8 cellular contexts compared by ENCODE assay signal in the genomic region with DNA sequence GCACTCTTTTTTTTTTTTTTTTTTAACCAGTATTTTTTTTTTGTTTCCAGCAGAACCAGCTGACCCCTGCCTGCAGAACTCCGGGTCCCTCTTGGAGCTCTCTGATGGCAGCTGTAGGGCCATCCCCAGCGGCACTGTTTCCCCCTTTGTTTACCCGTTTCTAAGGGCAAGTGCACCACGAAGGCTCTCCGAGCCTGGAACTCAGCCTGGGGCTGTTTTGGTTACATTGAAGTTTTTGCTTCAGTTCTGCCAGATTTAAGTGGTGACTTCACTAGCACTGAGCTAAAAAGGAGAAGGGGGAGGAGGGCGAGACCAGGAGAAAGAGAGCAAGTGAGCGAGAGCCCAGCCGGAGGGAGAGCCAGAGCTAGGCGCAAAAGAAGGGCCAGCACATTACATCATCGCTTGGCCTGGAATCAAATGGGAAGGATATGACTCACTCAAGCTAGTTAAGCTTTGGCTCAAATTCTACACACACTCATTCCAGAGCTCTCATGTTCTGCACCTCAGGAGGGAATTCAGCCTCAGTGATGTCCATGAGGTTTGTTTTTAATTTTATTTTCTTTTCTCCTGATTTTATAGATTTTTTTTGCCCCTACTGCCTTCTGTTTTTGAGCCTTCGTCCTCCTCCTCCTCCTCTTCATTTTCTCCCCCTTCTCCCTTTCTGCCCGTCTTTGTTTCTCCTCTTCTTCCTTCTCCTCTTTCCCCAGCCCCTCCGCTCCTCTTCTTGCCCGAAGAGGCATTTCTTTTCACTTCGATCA.
DNase-seq lines count a peak whose midpoint lies in the region; ATAC-seq and TF ChIP-seq lines count a peak whose summit lies in the region.

No MANE protein-coding gene starts in this region.

- H3K9ac ChIP-seq in Loucy (ENCODE audit: low read depth, low read length, poor library complexity, severe bottlenecking): no peak overlapping the region

- TF ChIP-seq CTCF in BE2C (IDR thresholded peaks at IDR 0.05; ENCODE audit: low read depth, low read length) (no peak), Loucy (conservative IDR thresholded peaks at IDR 0.05; ENCODE audit: low read length) (no peak), epithelial cell of proximal tubule (conservative IDR thresholded peaks at IDR 0.05; ENCODE audit: low read depth, low read length) (no peak)

- H3F3A ChIP-seq in Loucy (ENCODE audit: low read depth): no peaks in the 10 kb centered on the region

- H3K27me3 Mint-ChIP-seq in memory B cell: no peaks in the 10 kb centered on the region

- H3K4me3 Mint-ChIP-seq in memory B cell: no peak overlapping the region

- ATAC-seq in GM21423 (IDR thresholded peaks at IDR 0.05; ENCODE audit: unreplicated experiment) (peak; percentile 45), SK-N-SH treated with all-trans-retinoic acid at 6 μM for 48 hours (peak; percentile 91), memory B cell (ENCODE audit: low read depth) (peak; percentile 76)

- H3K4me1 ChIP-seq in BE2C (0 out of 2 replicates have a peak, but pooled peaks cover 5% of the 10 kb centered on the region), Loucy (ENCODE audit: insufficient read depth, low read length, poor library complexity, severe bottlenecking) (peaks cover 20% of the 10 kb centered on the region)

- H3K4me3 ChIP-seq in BE2C (ENCODE audit: low read depth, low read length) (peak overlapping the region; percentile 66), Loucy (ENCODE audit: low read length, poor library complexity, severe bottlenecking) (peak overlapping the region; percentile 32), epithelial cell of proximal tubule (ENCODE audit: low read depth, low read length) (peak overlapping the region; percentile 61)

- H3K27ac ChIP-seq in temporal lobe (ENCODE audit: low read depth, low read length): peak overlapping the region; percentile 88

- peak overlapping the region; percentile 25 for H3K4me2 ChIP-seq in Loucy (ENCODE audit: low read depth, low read length, poor library complexity, severe bottlenecking)

- H3K9me3 ChIP-seq in BE2C (no peaks in the 10 kb centered on the region), Loucy (ENCODE audit: insufficient read depth, low read depth, low read length) (no peaks in the 10 kb centered on the region)

- H3K79me2 ChIP-seq in Loucy (ENCODE audit: insufficient read depth, low read length): no peaks in the 10 kb centered on the region

- no peaks in the 10 kb centered on the region for H3K9me2 ChIP-seq in Loucy (replicated peaks; ENCODE audit: low read depth, low read length)

- H3K27ac Mint-ChIP-seq in memory B cell: no peak overlapping the region

- no peaks in the 10 kb centered on the region for H3K36me3 Mint-ChIP-seq in memory B cell

- no peaks in the 10 kb centered on the region for H3K27me3 ChIP-seq in BE2C
- H3K27me3 ChIP-seq in Loucy (ENCODE audit: insufficient read depth, low read length, poor library complexity, severe bottlenecking): no peaks in the 10 kb centered on the region

- no peaks in the 10 kb centered on the region for H4K20me1 ChIP-seq in Loucy (ENCODE audit: insufficient read depth, low read length, poor library complexity, severe bottlenecking)

- H3K36me3 ChIP-seq in BE2C (no peaks in the 10 kb centered on the region), Loucy (ENCODE audit: insufficient read depth, low read length) (no peaks in the 10 kb centered on the region)

- H2AFZ ChIP-seq in Loucy (ENCODE audit: low read length): peak overlapping the region; percentile 51

- DNase-seq in BE2C: peak; percentile 87
- DNase-seq in epithelial cell of proximal tubule (ENCODE audit: low read depth): peak; percentile 96
- DNase-seq in memory B cell (ENCODE audit: low spot score in 2 of 2): peak; percentile 1 to 33
- no peak for DNase-seq in DMS114 treated with DMSO at 0.1 percent for 48 hours (lab: John Stamatoyannopoulos, UW; ENCODE audit: unreplicated experiment)

- H3K9me3 Mint-ChIP-seq in memory B cell: no peaks in the 10 kb centered on the region

- H3K4me1 Mint-ChIP-seq in memory B cell: peaks cover 2% of the 10 kb centered on the region

TF ChIP-seq in SK-N-SH treated with all-trans-retinoic acid at 6 μM for 48 hours, 23 proteins besides CTCF, POLR2A, EP300 and RAD21:
- TF ChIP-seq POU6F1 (CRISPR knock-in tag; IDR thresholded peaks at IDR 0.05; ENCODE audit: borderline replicate concordance, low read depth) (no peak), ZFP30 (CRISPR knock-in tag; IDR thresholded peaks at IDR 0.05) (no peak), ARNTL (CRISPR knock-in tag; IDR thresholded peaks at IDR 0.05; ENCODE audit: borderline replicate concordance, low read depth) (no peak), GLIS3 (CRISPR knock-in tag; IDR thresholded peaks at IDR 0.05) (0 out of 2 replicates have a peak, but pooled peaks have one; percentile 48), SNAI2 (CRISPR knock-in tag; IDR thresholded peaks at IDR 0.05) (peak; percentile 12; the same call in 1 of the 2 replicates), CREB5 (CRISPR knock-in tag; IDR thresholded peaks at IDR 0.05; ENCODE audit: low read depth) (peak; percentile 97), ZFP3 (CRISPR knock-in tag; IDR thresholded peaks at IDR 0.05) (peak; percentile 100), TCF4 (CRISPR knock-in tag; IDR thresholded peaks at IDR 0.05; ENCODE audit: borderline replicate concordance) (no peak; the same call in 1 of the 2 replicates), ZNF8 (CRISPR knock-in tag; IDR thresholded peaks at IDR 0.05) (peak; percentile 34; the same call in 1 of the 2 replicates), ISL1 (CRISPR knock-in tag; IDR thresholded peaks at IDR 0.05) (peak; percentile 63)
- TF ChIP-seq, protein P1, sequence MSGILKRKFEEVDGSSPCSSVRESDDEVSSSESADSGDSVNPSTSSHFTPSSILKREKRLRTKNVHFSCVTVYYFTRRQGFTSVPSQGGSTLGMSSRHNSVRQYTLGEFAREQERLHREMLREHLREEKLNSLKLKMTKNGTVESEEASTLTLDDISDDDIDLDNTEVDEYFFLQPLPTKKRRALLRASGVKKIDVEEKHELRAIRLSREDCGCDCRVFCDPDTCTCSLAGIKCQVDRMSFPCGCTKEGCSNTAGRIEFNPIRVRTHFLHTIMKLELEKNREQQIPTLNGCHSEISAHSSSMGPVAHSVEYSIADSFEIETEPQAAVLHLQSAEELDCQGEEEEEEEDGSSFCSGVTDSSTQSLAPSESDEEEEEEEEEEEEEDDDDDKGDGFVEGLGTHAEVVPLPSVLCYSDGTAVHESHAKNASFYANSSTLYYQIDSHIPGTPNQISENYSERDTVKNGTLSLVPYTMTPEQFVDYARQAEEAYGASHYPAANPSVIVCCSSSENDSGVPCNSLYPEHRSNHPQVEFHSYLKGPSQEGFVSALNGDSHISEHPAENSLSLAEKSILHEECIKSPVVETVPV (CRISPR knock-in tag; IDR thresholded peaks at IDR 0.05): no peak
- TF ChIP-seq, protein P2, sequence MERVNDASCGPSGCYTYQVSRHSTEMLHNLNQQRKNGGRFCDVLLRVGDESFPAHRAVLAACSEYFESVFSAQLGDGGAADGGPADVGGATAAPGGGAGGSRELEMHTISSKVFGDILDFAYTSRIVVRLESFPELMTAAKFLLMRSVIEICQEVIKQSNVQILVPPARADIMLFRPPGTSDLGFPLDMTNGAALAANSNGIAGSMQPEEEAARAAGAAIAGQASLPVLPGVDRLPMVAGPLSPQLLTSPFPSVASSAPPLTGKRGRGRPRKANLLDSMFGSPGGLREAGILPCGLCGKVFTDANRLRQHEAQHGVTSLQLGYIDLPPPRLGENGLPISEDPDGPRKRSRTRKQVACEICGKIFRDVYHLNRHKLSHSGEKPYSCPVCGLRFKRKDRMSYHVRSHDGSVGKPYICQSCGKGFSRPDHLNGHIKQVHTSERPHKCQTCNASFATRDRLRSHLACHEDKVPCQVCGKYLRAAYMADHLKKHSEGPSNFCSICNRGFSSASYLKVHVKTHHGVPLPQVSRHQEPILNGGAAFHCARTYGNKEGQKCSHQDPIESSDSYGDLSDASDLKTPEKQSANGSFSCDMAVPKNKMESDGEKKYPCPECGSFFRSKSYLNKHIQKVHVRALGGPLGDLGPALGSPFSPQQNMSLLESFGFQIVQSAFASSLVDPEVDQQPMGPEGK (CRISPR knock-in tag; IDR thresholded peaks at IDR 0.05; ENCODE audit: borderline replicate concordance): no peak; the same call in 1 of the 2 replicates
